In genomic region chr5:149519624-149520023, GRCh38 we compare ENCODE assay signal across 16 cellular contexts. TPM values are rescaled to one million over a fixed set of nuclear protein-coding genes. Genes with fewer than 3 reads are reported as not detected.
DNase-seq lines count a peak whose midpoint lies in the region; ATAC-seq and TF ChIP-seq lines count a peak whose summit lies in the region.
"Had no signal": no experiment of that assay in that cellular context is flagged by ENCODE, and none has a peak within 500 bp of the region (broad histone marks: within the 10 kb centered on the region; RNA-seq: fewer than 3 reads in every experiment).

No MANE protein-coding gene starts in this region.

- H3K79me2 ChIP-seq in smooth muscle cell (ENCODE audit: low read depth) = peaks cover 100% of the 10 kb centered on the region

- no peak for DNase-seq in activated T-cell treated with anti-CD3 and anti-CD28 coated beads, Interleukin-2, amount 50 U/mL, for 72 hours
- DNase-seq in activated T-cell treated with anti-CD3 and anti-CD28 coated beads, Interleukin-2, amount 50 U/mL, for 1 hour = no peak
- DNase-seq in activated naive CD8-positive, alpha-beta T cell treated with anti-CD3 and anti-CD28 coated beads for 36 hours = no peak
- DNase-seq in smooth muscle cell (lab: John Stamatoyannopoulos, UW; ENCODE audit: unreplicated experiment) (no peak), NCI-H2107 treated with DMSO at 0.1 percent for 48 hours (lab: John Stamatoyannopoulos, UW; ENCODE audit: unreplicated experiment) (no peak), 8988T (no peak)
- DNase-seq: activated CD8-positive, alpha-beta memory T cell treated with anti-CD3 and anti-CD28 coated beads, Interleukin-2, amount 50 U/mL, for 4 hours; DMS153; foreskin keratinocyte; NCI-H1694 treated with DMSO at 0.1 percent for 48 hours; NCI-H774; SIG-M5; tibial artery; WERI-Rb-1 had no signal

- no peaks in the 10 kb centered on the region for H3K27me3 Mint-ChIP-seq in activated T-cell treated with anti-CD3 and anti-CD28 coated beads, Interleukin-2, amount 50 U/mL, for 72 hours (ENCODE audit: low read depth)
- no peaks in the 10 kb centered on the region for H3K27me3 Mint-ChIP-seq in activated naive CD8-positive, alpha-beta T cell treated with anti-CD3 and anti-CD28 coated beads for 36 hours

- H3K36me3 ChIP-seq in iPS-20b (ENCODE audit: insufficient read depth, low read depth, low read length) (peaks cover 98% of the 10 kb centered on the region), smooth muscle cell (ENCODE audit: low read depth) (peaks cover 23% of the 10 kb centered on the region)

- H3K9me3 ChIP-seq in iPS-20b (ENCODE audit: insufficient read depth, low read depth, low read length) (no peaks in the 10 kb centered on the region), smooth muscle cell (replicated peaks; ENCODE audit: low read depth) (no peaks in the 10 kb centered on the region)
- H3K9me3 ChIP-seq: tibial artery had no signal

- peaks cover 6 to 36% of the 10 kb centered on the region in 2 donors for H3K36me3 Mint-ChIP-seq in activated T-cell treated with anti-CD3 and anti-CD28 coated beads, Interleukin-2, amount 50 U/mL, for 72 hours (ENCODE audit: insufficient read depth in 2 of 2)
- peaks cover 46% of the 10 kb centered on the region for H3K36me3 Mint-ChIP-seq in activated naive CD8-positive, alpha-beta T cell treated with anti-CD3 and anti-CD28 coated beads for 36 hours

- H3K27me3 ChIP-seq in iPS-20b (ENCODE audit: insufficient read depth, low read length) (no peaks in the 10 kb centered on the region), smooth muscle cell (ENCODE audit: low read depth) (no peaks in the 10 kb centered on the region)
- H3K27me3 ChIP-seq: foreskin keratinocyte, tibial artery had no signal

- peaks cover 100% of the 10 kb centered on the region for H4K20me1 ChIP-seq in smooth muscle cell (ENCODE audit: low read depth)

- H3K27ac ChIP-seq in iPS-20b (ENCODE audit: low read length) (peak overlapping the region; percentile 53), smooth muscle cell (ENCODE audit: low read depth) (peak overlapping the region; percentile 54)
- H3K27ac ChIP-seq: WERI-Rb-1 had no signal

- H3K4me1 ChIP-seq in iPS-20b (ENCODE audit: insufficient read depth, low read length) (peaks cover 37% of the 10 kb centered on the region), smooth muscle cell (ENCODE audit: low read depth) (peaks cover 15% of the 10 kb centered on the region)

- H3F3A ChIP-seq in smooth muscle cell (ENCODE audit: low read depth) = peaks cover 2% of the 10 kb centered on the region

- H3K4me1 Mint-ChIP-seq in activated T-cell treated with anti-CD3 and anti-CD28 coated beads, Interleukin-2, amount 50 U/mL, for 72 hours (ENCODE audit: low read depth) = peaks cover 86% of the 10 kb centered on the region
- peaks cover 64% of the 10 kb centered on the region for H3K4me1 Mint-ChIP-seq in activated naive CD8-positive, alpha-beta T cell treated with anti-CD3 and anti-CD28 coated beads for 36 hours

- no peak overlapping the region for H3K4me2 ChIP-seq in smooth muscle cell

- peak overlapping the region; percentile 34; the same call in 1 of the 2 replicates for H3K4me3 ChIP-seq in iPS-20b (ENCODE audit: low read length)
- no peak overlapping the region for H3K4me3 ChIP-seq in smooth muscle cell
- H3K4me3 ChIP-seq: tibial artery had no signal

- no peak overlapping the region for H2AFZ ChIP-seq in smooth muscle cell (ENCODE audit: low read depth)

- ATAC-seq in activated T-cell treated with anti-CD3 and anti-CD28 coated beads, Interleukin-2, amount 50 U/mL, for 72 hours (replicated peaks in 1 of 2) = no peak
- no peak for ATAC-seq in HG02938 (IDR thresholded peaks at IDR 0.05; ENCODE audit: unreplicated experiment)
- ATAC-seq: foreskin keratinocyte had no signal

- H3K9ac ChIP-seq in iPS-20b (ENCODE audit: low read depth, low read length) (peak overlapping the region; percentile 47; the same call in 1 of the 2 replicates), smooth muscle cell (ENCODE audit: low read depth) (no peak overlapping the region)

- no peak for TF ChIP-seq CTCF in smooth muscle cell (IDR thresholded peaks at IDR 0.05; ENCODE audit: borderline replicate concordance, insufficient read depth, poor library complexity, severe bottlenecking)

- H3K27ac Mint-ChIP-seq in activated T-cell treated with anti-CD3 and anti-CD28 coated beads, Interleukin-2, amount 50 U/mL, for 72 hours = peak overlapping the region; percentile 6
- peak overlapping the region; percentile 6 for H3K27ac Mint-ChIP-seq in activated naive CD8-positive, alpha-beta T cell treated with anti-CD3 and anti-CD28 coated beads for 36 hours

- H3K4me3 Mint-ChIP-seq in activated T-cell treated with anti-CD3 and anti-CD28 coated beads, Interleukin-2, amount 50 U/mL, for 72 hours = peak overlapping the region in 1 of 2 donors; percentile 1
- H3K4me3 Mint-ChIP-seq in activated naive CD8-positive, alpha-beta T cell treated with anti-CD3 and anti-CD28 coated beads for 36 hours = no peak overlapping the region

- no peaks in the 10 kb centered on the region for H3K9me3 Mint-ChIP-seq in activated T-cell treated with anti-CD3 and anti-CD28 coated beads, Interleukin-2, amount 50 U/mL, for 72 hours
- no peaks in the 10 kb centered on the region for H3K9me3 Mint-ChIP-seq in activated naive CD8-positive, alpha-beta T cell treated with anti-CD3 and anti-CD28 coated beads for 36 hours

RNA-seq across cellular contexts. Expression of gene CSNK1A1, which starts 31.6 kb away (rescaled TPM):
- total RNA-seq in activated T-cell treated with anti-CD3 and anti-CD28 coated beads, Interleukin-2, amount 50 U/mL, for 72 hours = 100 to 1,000 TPM; 176 to 209 TPM
- total RNA-seq in activated naive CD8-positive, alpha-beta T cell treated with anti-CD3 and anti-CD28 coated beads for 36 hours = 100 to 1,000 TPM; 182 to 185 TPM
- total RNA-seq in smooth muscle cell = 294 and 354 TPM in 2 replicates
- polyA plus RNA-seq in smooth muscle cell = 129 and 151 TPM in 2 replicates
